In genomic region chr12:84599539-84599938, GRCh38 we compare ENCODE assay signal across 13 cellular contexts.
DNase-seq lines count a peak whose midpoint lies in the region; ATAC-seq and TF ChIP-seq lines count a peak whose summit lies in the region.
"Had no signal": no experiment of that assay in that cellular context is flagged by ENCODE, and none has a peak within 500 bp of the region (broad histone marks: within the 10 kb centered on the region; RNA-seq: fewer than 3 reads in every experiment).

No MANE protein-coding gene starts in this region.

- H3K4me3 Mint-ChIP-seq in endothelial cell (ENCODE audit: unreplicated experiment) = no peak overlapping the region
- H3K4me3 Mint-ChIP-seq: CD4-positive, CD25-positive, alpha-beta regulatory T cell; natural killer cell treated with Interleukin-12 subunit alpha and Interleukin-12 subunit beta and Interleukin-15 and Interleukin-18, amount 100 ng/mL, for 72 hours; stimulated activated naive B cell treated with anti-CD40 and anti-IgM and Interleukin-4, amounts not matched to agents 10 μg/mL and 1 μg/mL and 100 μg/mL, for 72 hours had no signal

- TF ChIP-seq CTCF in kidney epithelial cell (IDR thresholded peaks at IDR 0.05; ENCODE audit: insufficient read depth, low read length, poor library complexity, severe bottlenecking) (no peak), endothelial cell (IDR thresholded peaks at IDR 0.05; ENCODE audit: unreplicated experiment) (no peak)

- no peak overlapping the region for H3K4me3 ChIP-seq in kidney epithelial cell (ENCODE audit: low read depth, low read length)

- H3K27me3 Mint-ChIP-seq in endothelial cell (ENCODE audit: unreplicated experiment) = no peaks in the 10 kb centered on the region
- H3K27me3 Mint-ChIP-seq: CD4-positive, CD25-positive, alpha-beta regulatory T cell; natural killer cell treated with Interleukin-12 subunit alpha and Interleukin-12 subunit beta and Interleukin-15 and Interleukin-18, amount 100 ng/mL, for 72 hours; stimulated activated naive B cell treated with anti-CD40 and anti-IgM and Interleukin-4, amounts not matched to agents 10 μg/mL and 1 μg/mL and 100 μg/mL, for 72 hours had no signal

- no peaks in the 10 kb centered on the region for H3K36me3 ChIP-seq in kidney epithelial cell (ENCODE audit: control insufficient read depth, insufficient read depth, low read length)

- no peak overlapping the region for H3K27ac Mint-ChIP-seq in endothelial cell (ENCODE audit: unreplicated experiment)
- H3K27ac Mint-ChIP-seq: CD4-positive, CD25-positive, alpha-beta regulatory T cell; natural killer cell treated with Interleukin-12 subunit alpha and Interleukin-12 subunit beta and Interleukin-15 and Interleukin-18, amount 100 ng/mL, for 72 hours; stimulated activated naive B cell treated with anti-CD40 and anti-IgM and Interleukin-4, amounts not matched to agents 10 μg/mL and 1 μg/mL and 100 μg/mL, for 72 hours had no signal

- no peaks in the 10 kb centered on the region for H3K9me3 Mint-ChIP-seq in endothelial cell (ENCODE audit: unreplicated experiment)
- H3K9me3 Mint-ChIP-seq: stimulated activated naive B cell treated with anti-CD40 and anti-IgM and Interleukin-4, amounts not matched to agents 10 μg/mL and 1 μg/mL and 100 μg/mL, for 72 hours had no signal

- no peak for ATAC-seq in HG03442 (IDR thresholded peaks at IDR 0.05; ENCODE audit: unreplicated experiment)
- no peak for ATAC-seq in GM21576 (IDR thresholded peaks at IDR 0.05; ENCODE audit: unreplicated experiment)
- ATAC-seq: natural killer cell treated with Interleukin-12 subunit alpha and Interleukin-12 subunit beta and Interleukin-15 and Interleukin-18, amount 100 ng/mL, for 72 hours; stimulated activated naive B cell treated with anti-CD40 and anti-IgM and Interleukin-4, amounts not matched to agents 10 μg/mL and 1 μg/mL and 100 μg/mL, for 72 hours had no signal

- no peaks in the 10 kb centered on the region for H3K36me3 Mint-ChIP-seq in endothelial cell (ENCODE audit: low read depth, unreplicated experiment)
- H3K36me3 Mint-ChIP-seq: CD4-positive, CD25-positive, alpha-beta regulatory T cell; natural killer cell treated with Interleukin-12 subunit alpha and Interleukin-12 subunit beta and Interleukin-15 and Interleukin-18, amount 100 ng/mL, for 72 hours; stimulated activated naive B cell treated with anti-CD40 and anti-IgM and Interleukin-4, amounts not matched to agents 10 μg/mL and 1 μg/mL and 100 μg/mL, for 72 hours had no signal

- peak; percentile 53 for DNase-seq in COLO829 (ENCODE audit: low spot score)
- peak; percentile 20 for DNase-seq in LoVo (ENCODE audit: low spot score)
- DNase-seq in amniotic epithelial cell (ENCODE audit: low read depth) = peak; percentile 18
- peak; percentile 58 for DNase-seq in kidney epithelial cell (ENCODE audit: low read depth)
- DNase-seq in KG1 (lab: John Stamatoyannopoulos, UW) = no peak
- DNase-seq in endothelial cell (ENCODE audit: low spot score) = no peak
- DNase-seq: activated gamma-delta T cell; CD4-positive, CD25-positive, alpha-beta regulatory T cell; NCI-H187 treated with DMSO at 0.1 percent for 48 hours; stimulated activated naive B cell treated with anti-CD40 and anti-IgM and Interleukin-4, amounts not matched to agents 10 μg/mL and 1 μg/mL and 100 μg/mL, for 72 hours had no signal

- no peaks in the 10 kb centered on the region for H3K27me3 ChIP-seq in kidney epithelial cell (ENCODE audit: control insufficient read depth, insufficient read depth, low read length)

- no peaks in the 10 kb centered on the region for H3K4me1 Mint-ChIP-seq in endothelial cell (ENCODE audit: unreplicated experiment)
- H3K4me1 Mint-ChIP-seq: CD4-positive, CD25-positive, alpha-beta regulatory T cell; stimulated activated naive B cell treated with anti-CD40 and anti-IgM and Interleukin-4, amounts not matched to agents 10 μg/mL and 1 μg/mL and 100 μg/mL, for 72 hours had no signal

Comparison
In these comparisons a context has a peak if more than half of its experiments do, and no peak if none do; other contexts are left out.
1. DNase-seq: peak in COLO829 (single experiment), LoVo (single experiment), amniotic epithelial cell (single experiment) and kidney epithelial cell (single experiment); none in KG1 (single experiment) and endothelial cell (single experiment).